ENCODE assay signal across 32 cellular contexts in genomic region chr12:1297639-1298038, GRCh38.
"Had no signal": no experiment of that assay in that cellular context is flagged by ENCODE, and none has a peak within 500 bp of the region (broad histone marks: within the 10 kb centered on the region; RNA-seq: fewer than 3 reads in every experiment).

No MANE protein-coding gene starts in this region.

- H3K27me3 Mint-ChIP-seq: activated CD4-positive, alpha-beta memory T cell treated with anti-CD3 and anti-CD28 coated beads, Interleukin-2, amount 10 ng/mL, durations not matched to agents 7 days and 5 days; activated CD4-positive, alpha-beta T cell treated with anti-CD3 and anti-CD28 coated beads, Interleukin-2, amount 10 ng/mL, durations not matched to agents 7 days and 5 days; activated naive CD4-positive, alpha-beta T cell treated with anti-CD3 and anti-CD28 coated beads, Interleukin-2, amount 50 U/mL, for 24 hours; activated naive CD8-positive, alpha-beta T cell treated with anti-CD3 and anti-CD28 coated beads, Interleukin-2, amount 50 U/mL, for 24 hours; activated T-helper 17 cell treated with anti-CD3 and anti-CD28 coated beads, Interleukin-2, amount 50 U/mL, for 72 hours; naive B cell; stimulated activated memory B cell treated with anti-CD40 and anti-IgM and Interleukin-4, amounts not matched to agents 10 μg/mL and 1 μg/mL and 100 μg/mL, for 72 hours had no signal

- H3K4me3 ChIP-seq: cardiac muscle cell, colonic mucosa, dorsolateral prefrontal cortex, heart right ventricle, left ventricle myocardium inferior, pancreas, prostate gland, sigmoid colon, suprapubic skin, tibial nerve had no signal

- ATAC-seq: activated naive CD8-positive, alpha-beta T cell treated with anti-CD3 and anti-CD28 coated beads, Interleukin-2, amount 50 U/mL, for 24 hours; activated T-cell treated with anti-CD3 and anti-CD28 coated beads, Interleukin-2, amount 50 U/mL, for 4 hours; activated T-helper 17 cell treated with anti-CD3 and anti-CD28 coated beads, Interleukin-2, amount 50 U/mL, for 72 hours; foreskin keratinocyte; heart right ventricle; pancreas; stimulated activated memory B cell treated with anti-CD40 and anti-IgM and Interleukin-4, amounts not matched to agents 10 μg/mL and 1 μg/mL and 100 μg/mL, for 72 hours; WTC11 had no signal

- DNase-seq: activated CD4-positive, alpha-beta memory T cell treated with anti-CD3 and anti-CD28 coated beads, Interleukin-2, amount 10 ng/mL, durations not matched to agents 7 days and 5 days; activated CD4-positive, alpha-beta T cell treated with anti-CD3 and anti-CD28 coated beads for 1 hour; activated CD4-positive, alpha-beta T cell treated with anti-CD3 and anti-CD28 coated beads, Interleukin-2, amount 10 ng/mL, durations not matched to agents 7 days and 5 days; activated naive CD8-positive, alpha-beta T cell treated with anti-CD3 and anti-CD28 coated beads, Interleukin-2, amount 50 U/mL, for 24 hours; activated T-cell treated with anti-CD3 and anti-CD28 coated beads, Interleukin-2, amount 50 U/mL, for 4 hours; cerebellar nuclear complex; colonic mucosa; dorsolateral prefrontal cortex; effector memory CD4-positive, alpha-beta T cell; erythroblast; foreskin keratinocyte; heart right ventricle; left ventricle myocardium inferior; naive B cell; pancreas; retina; sigmoid colon; small intestine; stimulated activated CD4-positive, alpha-beta T cell treated with anti-CD3 and anti-CD28 coated beads, Interleukin-1b, Interleukin-23, amount 100 ng/mL, for 48 hours; stimulated activated CD4-positive, alpha-beta T cell treated with anti-CD3 and anti-CD28 coated beads, Interleukin-4, amount 100 ng/mL, for 4 hours; stimulated activated CD8-positive, alpha-beta memory T cell treated with anti-CD3 and anti-CD28 coated beads, Interleukin-4, amount 100 ng/mL, for 48 hours; T-helper 2 cell had no signal

- H3K36me3 ChIP-seq: cardiac muscle cell, colonic mucosa, pancreas, prostate gland had no signal

- H3K4me1 Mint-ChIP-seq: activated CD4-positive, alpha-beta memory T cell treated with anti-CD3 and anti-CD28 coated beads, Interleukin-2, amount 10 ng/mL, durations not matched to agents 7 days and 5 days; activated CD4-positive, alpha-beta T cell treated with anti-CD3 and anti-CD28 coated beads, Interleukin-2, amount 10 ng/mL, durations not matched to agents 7 days and 5 days; activated naive CD4-positive, alpha-beta T cell treated with anti-CD3 and anti-CD28 coated beads, Interleukin-2, amount 50 U/mL, for 24 hours; activated naive CD8-positive, alpha-beta T cell treated with anti-CD3 and anti-CD28 coated beads, Interleukin-2, amount 50 U/mL, for 24 hours; naive B cell; stimulated activated memory B cell treated with anti-CD40 and anti-IgM and Interleukin-4, amounts not matched to agents 10 μg/mL and 1 μg/mL and 100 μg/mL, for 72 hours; WTC11 had no signal

- H3K9me3 Mint-ChIP-seq: activated naive CD8-positive, alpha-beta T cell treated with anti-CD3 and anti-CD28 coated beads, Interleukin-2, amount 50 U/mL, for 24 hours; activated T-cell treated with anti-CD3 and anti-CD28 coated beads, Interleukin-2, amount 50 U/mL, for 4 hours; activated T-helper 17 cell treated with anti-CD3 and anti-CD28 coated beads, Interleukin-2, amount 50 U/mL, for 72 hours had no signal

- FAIRE-seq: islet of Langerhans, pancreas, small intestine had no signal

- H3K27ac ChIP-seq: cardiac muscle cell, colonic mucosa, dorsolateral prefrontal cortex, foreskin keratinocyte, heart right ventricle, left ventricle myocardium inferior, pancreas, prostate gland, sigmoid colon, suprapubic skin, tibial nerve had no signal

- H3K4me1 ChIP-seq: colonic mucosa, foreskin keratinocyte, heart right ventricle, left ventricle myocardium inferior, pancreas, prostate gland, sigmoid colon, suprapubic skin, tibial nerve had no signal

- H3K27ac Mint-ChIP-seq: activated CD4-positive, alpha-beta memory T cell treated with anti-CD3 and anti-CD28 coated beads, Interleukin-2, amount 10 ng/mL, durations not matched to agents 7 days and 5 days; activated CD4-positive, alpha-beta T cell treated with anti-CD3 and anti-CD28 coated beads, Interleukin-2, amount 10 ng/mL, durations not matched to agents 7 days and 5 days; activated naive CD4-positive, alpha-beta T cell treated with anti-CD3 and anti-CD28 coated beads, Interleukin-2, amount 50 U/mL, for 24 hours; activated naive CD8-positive, alpha-beta T cell treated with anti-CD3 and anti-CD28 coated beads, Interleukin-2, amount 50 U/mL, for 24 hours; activated T-helper 17 cell treated with anti-CD3 and anti-CD28 coated beads, Interleukin-2, amount 50 U/mL, for 72 hours; mesothelial cell of epicardium; stimulated activated memory B cell treated with anti-CD40 and anti-IgM and Interleukin-4, amounts not matched to agents 10 μg/mL and 1 μg/mL and 100 μg/mL, for 72 hours; WTC11 had no signal

- H3K27me3 ChIP-seq: cardiac muscle cell, colonic mucosa, dorsolateral prefrontal cortex, foreskin keratinocyte, heart right ventricle, pancreas, sigmoid colon, suprapubic skin, tibial nerve had no signal

- H3K9me3 ChIP-seq: colonic mucosa, left ventricle myocardium inferior, pancreas, prostate gland, sigmoid colon, suprapubic skin, tibial nerve had no signal

- H3K4me3 Mint-ChIP-seq: activated CD4-positive, alpha-beta memory T cell treated with anti-CD3 and anti-CD28 coated beads, Interleukin-2, amount 10 ng/mL, durations not matched to agents 7 days and 5 days; activated CD4-positive, alpha-beta T cell treated with anti-CD3 and anti-CD28 coated beads, Interleukin-2, amount 10 ng/mL, durations not matched to agents 7 days and 5 days; activated naive CD4-positive, alpha-beta T cell treated with anti-CD3 and anti-CD28 coated beads, Interleukin-2, amount 50 U/mL, for 24 hours; activated naive CD8-positive, alpha-beta T cell treated with anti-CD3 and anti-CD28 coated beads, Interleukin-2, amount 50 U/mL, for 24 hours; activated T-cell treated with anti-CD3 and anti-CD28 coated beads, Interleukin-2, amount 50 U/mL, for 4 hours; activated T-helper 17 cell treated with anti-CD3 and anti-CD28 coated beads, Interleukin-2, amount 50 U/mL, for 72 hours; mesothelial cell of epicardium; naive B cell; stimulated activated memory B cell treated with anti-CD40 and anti-IgM and Interleukin-4, amounts not matched to agents 10 μg/mL and 1 μg/mL and 100 μg/mL, for 72 hours; WTC11 had no signal
